In the genomic region with DNA sequence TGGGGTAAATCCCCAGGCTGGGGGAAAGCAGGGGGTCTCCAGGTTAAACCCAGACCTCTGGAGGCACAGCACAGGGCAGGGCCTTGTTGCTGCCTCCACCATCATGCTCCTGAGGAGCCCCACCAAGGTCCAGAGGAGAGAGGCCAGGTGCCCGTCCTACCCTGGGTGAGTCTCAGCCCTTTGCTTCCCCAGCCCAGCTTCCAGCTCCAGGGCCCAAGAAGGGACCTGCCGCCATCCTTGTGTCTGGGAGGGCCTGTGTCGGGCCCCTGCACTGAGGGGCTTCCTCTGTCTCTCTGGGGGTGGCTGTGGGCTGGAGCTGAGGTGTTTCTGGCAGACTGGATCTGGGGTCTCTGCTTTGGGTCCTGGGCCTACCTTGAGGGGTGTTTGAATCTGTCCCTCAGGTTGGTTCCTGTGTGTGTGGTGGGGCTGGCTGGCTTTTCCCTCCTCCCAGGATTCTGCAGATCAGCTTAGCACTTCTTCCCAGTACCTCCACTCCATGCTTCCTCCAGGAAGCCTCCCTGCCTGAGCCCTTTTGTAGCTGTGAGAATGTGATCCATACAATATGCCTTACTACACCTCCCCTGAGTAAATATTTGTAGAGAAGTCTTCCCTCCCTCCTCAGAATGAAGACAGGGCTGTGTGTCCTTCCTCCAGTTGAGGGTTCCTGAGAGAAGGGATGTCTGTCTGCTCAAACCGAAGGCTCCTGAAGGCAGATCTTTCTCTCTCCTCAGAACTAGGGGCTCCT, we compare ENCODE assay signal across 22 cellular contexts. TPM values are rescaled to one million over a fixed set of nuclear protein-coding genes. Genes with fewer than 3 reads are reported as not detected.
DNase-seq lines count a peak whose midpoint lies in the region; ATAC-seq and TF ChIP-seq lines count a peak whose summit lies in the region.
"Had no signal": no experiment of that assay in that cellular context is flagged by ENCODE, and none has a peak within 500 bp of the region (broad histone marks: within the 10 kb centered on the region; RNA-seq: fewer than 3 reads in every experiment).

No MANE protein-coding gene starts in this region.

- TF ChIP-seq CTCF in C4-2B (conservative IDR thresholded peaks at IDR 0.05) = no peak
- no peak for TF ChIP-seq CTCF in neural crest cell (conservative IDR thresholded peaks at IDR 0.05)

- H3K27me3 ChIP-seq in MG63 = no peaks in the 10 kb centered on the region
- H3K27me3 ChIP-seq: cardiac muscle cell, esophagus squamous epithelium, suprapubic skin had no signal

- no peak overlapping the region for H3K4me3 ChIP-seq in MG63
- H3K4me3 ChIP-seq: cardiac muscle cell, esophagus squamous epithelium, prostate gland, suprapubic skin had no signal

- no peak for ATAC-seq in central memory CD8-positive, alpha-beta T cell (replicated peaks; ENCODE audit: extremely low read depth, poor library complexity, severe bottlenecking)
- ATAC-seq in GM19467 (IDR thresholded peaks at IDR 0.05; ENCODE audit: unreplicated experiment) = no peak
- no peak for ATAC-seq in activated CD4-positive, CD25-positive, alpha-beta regulatory T cell treated with anti-CD3 and anti-CD28 coated beads, Interleukin-2, amount 50 U/mL, for 24 hours
- ATAC-seq: activated T-cell treated with anti-CD3 and anti-CD28 coated beads, Interleukin-2, amount 50 U/mL, for 4 hours had no signal

- no peaks in the 10 kb centered on the region for H3K9me3 ChIP-seq in MG63
- H3K9me3 ChIP-seq: esophagus squamous epithelium, prostate gland, suprapubic skin had no signal

- peak overlapping the region; percentile 13 for H3K27ac ChIP-seq in C4-2B
- H3K27ac ChIP-seq: cardiac muscle cell, esophagus squamous epithelium, prostate gland, suprapubic skin had no signal

- no peak for DNase-seq in central memory CD8-positive, alpha-beta T cell (ENCODE audit: low spot score in 2 of 2)
- DNase-seq in neural crest cell (ENCODE audit: low read depth, low spot score) (no peak), MG63 (no peak), NCI-H2081 treated with DMSO at 0.1 percent for 48 hours (lab: John Stamatoyannopoulos, UW) (no peak)
- DNase-seq: activated CD4-positive, alpha-beta memory T cell treated with anti-CD3 and anti-CD28 coated beads for 36 hours; activated T-cell treated with anti-CD3 and anti-CD28 coated beads, Interleukin-2, amount 50 U/mL, for 4 hours; esophagus squamous epithelium; NCI-H1694 treated with DMSO at 0.1 percent for 48 hours; NCI-H446; NK-92 treated with Interleukin-12 subunit alpha and Interleukin-12 subunit beta, amount 100 ng/mL, for 24 hours; RPMI8226; small intestine; stimulated activated CD4-positive, alpha-beta T cell treated with anti-CD3 and anti-CD28 coated beads, Interleukin-4, amount 100 ng/mL, for 1 hour had no signal

- H3K4me1 Mint-ChIP-seq in IgD-negative memory B cell = peaks cover 17 to 21% (median 20%) of the 10 kb centered on the region in 3 donors
- peaks cover 16% of the 10 kb centered on the region for H3K4me1 Mint-ChIP-seq in central memory CD8-positive, alpha-beta T cell
- H3K4me1 Mint-ChIP-seq in neural crest cell = peaks cover 51% of the 10 kb centered on the region

- H3K4me3 Mint-ChIP-seq in IgD-negative memory B cell (no peak overlapping the region), neural crest cell (peak overlapping the region; percentile 36)
- H3K4me3 Mint-ChIP-seq in central memory CD8-positive, alpha-beta T cell = no peak overlapping the region
- H3K4me3 Mint-ChIP-seq: activated CD4-positive, alpha-beta memory T cell treated with anti-CD3 and anti-CD28 coated beads for 36 hours; activated T-cell treated with anti-CD3 and anti-CD28 coated beads, Interleukin-2, amount 50 U/mL, for 4 hours had no signal

- H3K9me3 Mint-ChIP-seq in IgD-negative memory B cell = no peaks in the 10 kb centered on the region
- H3K9me3 Mint-ChIP-seq in central memory CD8-positive, alpha-beta T cell = no peaks in the 10 kb centered on the region
- H3K9me3 Mint-ChIP-seq in neural crest cell = no peaks in the 10 kb centered on the region
- H3K9me3 Mint-ChIP-seq: activated CD4-positive, alpha-beta memory T cell treated with anti-CD3 and anti-CD28 coated beads for 36 hours; activated T-cell treated with anti-CD3 and anti-CD28 coated beads, Interleukin-2, amount 50 U/mL, for 4 hours had no signal

- H3K36me3 Mint-ChIP-seq in IgD-negative memory B cell (peaks cover 2% of the 10 kb centered on the region), neural crest cell (ENCODE audit: low read depth) (no peaks in the 10 kb centered on the region)
- H3K36me3 Mint-ChIP-seq in central memory CD8-positive, alpha-beta T cell (ENCODE audit: insufficient read depth) = peaks cover 8% of the 10 kb centered on the region
- H3K36me3 Mint-ChIP-seq: activated CD4-positive, alpha-beta memory T cell treated with anti-CD3 and anti-CD28 coated beads for 36 hours had no signal

- H3K27ac Mint-ChIP-seq in IgD-negative memory B cell (peak overlapping the region in 2 of 3 donors; percentile 53 to 86), neural crest cell (ENCODE audit: unreplicated experiment) (peak overlapping the region; percentile 28)
- peak overlapping the region; percentile 67 for H3K27ac Mint-ChIP-seq in central memory CD8-positive, alpha-beta T cell (ENCODE audit: low read depth)
- H3K27ac Mint-ChIP-seq: activated CD4-positive, alpha-beta memory T cell treated with anti-CD3 and anti-CD28 coated beads for 36 hours had no signal

- peaks cover 2% of the 10 kb centered on the region for H3K36me3 ChIP-seq in MG63
- H3K36me3 ChIP-seq: cardiac muscle cell, esophagus squamous epithelium, prostate gland, suprapubic skin had no signal

- H3K27me3 Mint-ChIP-seq in IgD-negative memory B cell = no peaks in the 10 kb centered on the region
- H3K27me3 Mint-ChIP-seq in central memory CD8-positive, alpha-beta T cell = no peaks in the 10 kb centered on the region
- H3K27me3 Mint-ChIP-seq in neural crest cell (ENCODE audit: low read depth) = peaks cover 2% of the 10 kb centered on the region
- H3K27me3 Mint-ChIP-seq: activated CD4-positive, alpha-beta memory T cell treated with anti-CD3 and anti-CD28 coated beads for 36 hours had no signal

RNA-seq across cellular contexts. Expression of gene GPR3, which starts 6.2 kb away (rescaled TPM):
- polyA plus RNA-seq in IgD-negative memory B cell = 0.16 TPM
- total RNA-seq in neural crest cell = 6.1 and 7.0 TPM in 2 replicates
- total RNA-seq in MG63 (2014; rRNA removed; shearing (Covaris generic); ENCODE audit: low replicate concordance) = not detected in 2 replicates

RNA-seq across cellular contexts. Expression of gene CD164L2, which starts 15.4 kb away (rescaled TPM):
- polyA plus RNA-seq in IgD-negative memory B cell = not detected
- total RNA-seq in neural crest cell = not detected in 2 replicates
- not detected in 2 replicates for total RNA-seq in MG63 (2014; rRNA removed; shearing (Covaris generic); ENCODE audit: low replicate concordance)
- total RNA-seq: activated CD4-positive, alpha-beta memory T cell treated with anti-CD3 and anti-CD28 coated beads for 36 hours; activated T-cell treated with anti-CD3 and anti-CD28 coated beads, Interleukin-2, amount 50 U/mL, for 4 hours; liver had no signal
- polyA plus RNA-seq: liver had no signal

RNA-seq across cellular contexts. Expression of gene FCN3, which starts 24.0 kb away (rescaled TPM):
- polyA plus RNA-seq in IgD-negative memory B cell = not detected
- not detected in 2 replicates for total RNA-seq in neural crest cell
- total RNA-seq in MG63 (2014; rRNA removed; shearing (Covaris generic); ENCODE audit: low replicate concordance) = not detected in 2 replicates
- total RNA-seq: activated CD4-positive, alpha-beta memory T cell treated with anti-CD3 and anti-CD28 coated beads for 36 hours; MCF 10A had no signal

RNA-seq across cellular contexts. Expression of gene MAP3K6, which starts 31.8 kb away (rescaled TPM):
- 3.9 TPM for polyA plus RNA-seq in IgD-negative memory B cell
- 12.9 and 13.6 TPM in 2 replicates for total RNA-seq in neural crest cell
- total RNA-seq in MG63 (2014; rRNA removed; shearing (Covaris generic); ENCODE audit: low replicate concordance) = 11.5 and 26.9 TPM in 2 replicates

RNA-seq across cellular contexts. Expression of gene SYTL1, which starts 56.8 kb away (rescaled TPM):
- polyA plus RNA-seq in IgD-negative memory B cell = 130 TPM
- 0.72 and 1.4 TPM in 2 replicates for total RNA-seq in neural crest cell
- not detected in 2 replicates for total RNA-seq in MG63 (2014; rRNA removed; shearing (Covaris generic); ENCODE audit: low replicate concordance)
